In genomic region chr14:23517650-23518329, GRCh38 we compare ENCODE assay signal across 21 cellular contexts. TPM values are rescaled to one million over a fixed set of nuclear protein-coding genes. Genes with fewer than 3 reads are reported as not detected.
DNase-seq lines count a peak whose midpoint lies in the region; ATAC-seq, FAIRE-seq and TF ChIP-seq lines count a peak whose summit lies in the region.
"Had no signal": no experiment of that assay in that cellular context is flagged by ENCODE, and none has a peak within 500 bp of the region (broad histone marks: within the 10 kb centered on the region; RNA-seq: fewer than 3 reads in every experiment).

No MANE protein-coding gene starts in this region.

- no peak overlapping the region for H3K4me3 ChIP-seq in GM23338
- no peak overlapping the region for H3K4me3 ChIP-seq in neural progenitor cell
- H3K4me3 ChIP-seq: SK-N-MC had no signal

- peak; percentile 47 to 54 for TF ChIP-seq CTCF in GM23338 (conservative IDR thresholded peaks at IDR 0.05; ENCODE audit: low read depth in 2 of 2)
- peak in 1 of 2 experiments; percentile 26 for TF ChIP-seq CTCF in brain (conservative IDR thresholded peaks at IDR 0.05)
- peak; percentile 37 for TF ChIP-seq CTCF in neural progenitor cell (IDR thresholded peaks at IDR 0.05)

- H3K4me2 ChIP-seq in GM23338 (peak overlapping the region; percentile 11; the same call in 1 of the 2 replicates), neural progenitor cell (peak overlapping the region; percentile 47)

- H3K36me3 Mint-ChIP-seq in GM23338 (ENCODE audit: low read depth) (peaks cover 17% of the 10 kb centered on the region), brain (peaks cover 9% of the 10 kb centered on the region), neural progenitor cell (peaks cover 2% of the 10 kb centered on the region)

- H3K4me3 Mint-ChIP-seq in GM23338 = no peak overlapping the region
- peak overlapping the region in 4 of 5 experiments; percentile 55 to 91 (median 74) for H3K4me3 Mint-ChIP-seq in brain
- H3K4me3 Mint-ChIP-seq in neural progenitor cell = no peak overlapping the region
- H3K4me3 Mint-ChIP-seq: B cell; CD4-positive, CD25-positive, alpha-beta regulatory T cell had no signal

- peak; percentile 36 for DNase-seq in NCI-H2227 treated with DMSO at 0.1 percent for 48 hours (lab: John Stamatoyannopoulos, UW)
- no peak for DNase-seq in NCI-H2227 (lab: John Stamatoyannopoulos, UW; ENCODE audit: unreplicated experiment)
- DNase-seq in GM23338 (ENCODE audit: low spot score) = no peak
- DNase-seq in neural progenitor cell (ENCODE audit: low spot score) = peak; percentile 17
- DNase-seq in RCC 7860 (ENCODE audit: low spot score) = no peak
- no peak for DNase-seq in activated effector memory CD4-positive, alpha-beta T cell treated with anti-CD3 and anti-CD28 coated beads, Interleukin-2, amount 50 U/mL, for 16 hours
- DNase-seq: CD4-positive, CD25-positive, alpha-beta regulatory T cell; COR-L47; EL; IMR-90; NCI-H1048; NCI-H1436; NCI-H2081; NCI-H226; NK-92 treated with Interleukin-12 subunit alpha and Interleukin-12 subunit beta, amount 100 ng/mL, for 24 hours; Right ventricle myocardium superior had no signal

- ATAC-seq in GM23338 (peak; percentile 33), HG03457 (IDR thresholded peaks at IDR 0.05; ENCODE audit: unreplicated experiment) (no peak)

- H3K27ac Mint-ChIP-seq in GM23338 = no peak overlapping the region
- peak overlapping the region; percentile 19 to 99 (median 96) for H3K27ac Mint-ChIP-seq in brain
- H3K27ac Mint-ChIP-seq in neural progenitor cell = peak overlapping the region; percentile 3
- H3K27ac Mint-ChIP-seq: B cell; CD4-positive, CD25-positive, alpha-beta regulatory T cell had no signal

- H4K20me1 ChIP-seq in GM23338 (replicated peaks; ENCODE audit: insufficient read depth) (no peaks in the 10 kb centered on the region), neural progenitor cell (ENCODE audit: low read depth) (no peaks in the 10 kb centered on the region)

- no peaks in the 10 kb centered on the region for H3K9me3 Mint-ChIP-seq in GM23338
- H3K9me3 Mint-ChIP-seq in brain = peaks cover 0 to 3% (median 0%) of the 10 kb centered on the region in 5 experiments
- no peaks in the 10 kb centered on the region for H3K9me3 Mint-ChIP-seq in neural progenitor cell
- H3K9me3 Mint-ChIP-seq: CD4-positive, CD25-positive, alpha-beta regulatory T cell had no signal

- FAIRE-seq in RCC 7860 (lab: Jason Lieb, UNC) = no peak
- FAIRE-seq: GM12891 had no signal

- no peaks in the 10 kb centered on the region; the same call in 1 of the 2 replicates for H3F3A ChIP-seq in GM23338 (replicated peaks; ENCODE audit: low read depth)
- peaks cover 11% of the 10 kb centered on the region for H3F3A ChIP-seq in neural progenitor cell (ENCODE audit: low read depth)

- H3K9ac ChIP-seq in neural progenitor cell = no peak overlapping the region

- H3K27ac ChIP-seq in GM23338 (ENCODE audit: low read depth) (no peak overlapping the region), neural progenitor cell (no peak overlapping the region)
- H3K27ac ChIP-seq: SK-N-MC had no signal

- H3K27me3 Mint-ChIP-seq in GM23338 (ENCODE audit: insufficient read depth, low read depth, poor library complexity) = peaks cover 21% of the 10 kb centered on the region
- H3K27me3 Mint-ChIP-seq in brain = peaks cover 5% of the 10 kb centered on the region
- H3K27me3 Mint-ChIP-seq in neural progenitor cell (ENCODE audit: insufficient read depth, low read depth) = peaks cover 14% of the 10 kb centered on the region
- H3K27me3 Mint-ChIP-seq: B cell; CD4-positive, CD25-positive, alpha-beta regulatory T cell had no signal

- 0 out of 2 replicates have a peak, but pooled peaks cover 10% of the 10 kb centered on the region for H3K9me2 ChIP-seq in GM23338 (ENCODE audit: insufficient read depth)

- peaks cover 48% of the 10 kb centered on the region for H3K4me1 Mint-ChIP-seq in GM23338
- H3K4me1 Mint-ChIP-seq in brain = peaks cover 74% of the 10 kb centered on the region
- peaks cover 19% of the 10 kb centered on the region for H3K4me1 Mint-ChIP-seq in neural progenitor cell
- H3K4me1 Mint-ChIP-seq: B cell had no signal

- H3K4me1 ChIP-seq in GM23338 (ENCODE audit: insufficient read depth) (peaks cover 35% of the 10 kb centered on the region), neural progenitor cell (peaks cover 17% of the 10 kb centered on the region)

- no peaks in the 10 kb centered on the region for H3K79me2 ChIP-seq in GM23338 (replicated peaks; ENCODE audit: insufficient read depth)
- H3K79me2 ChIP-seq in neural progenitor cell (ENCODE audit: low read depth) = no peaks in the 10 kb centered on the region

- no peaks in the 10 kb centered on the region for H3K27me3 ChIP-seq in GM23338 (ENCODE audit: insufficient read depth)
- no peaks in the 10 kb centered on the region for H3K27me3 ChIP-seq in neural progenitor cell

- H3K36me3 ChIP-seq in GM23338 (ENCODE audit: insufficient read depth) (no peaks in the 10 kb centered on the region), neural progenitor cell (no peaks in the 10 kb centered on the region)

- no peak overlapping the region for H2AFZ ChIP-seq in GM23338
- no peak overlapping the region for H2AFZ ChIP-seq in neural progenitor cell (replicated peaks)

- H3K9me3 ChIP-seq in neural progenitor cell (ENCODE audit: low read depth) = no peaks in the 10 kb centered on the region

TF ChIP-seq in GM23338, 12 proteins besides CTCF, POLR2A, EP300 and RAD21 (continues in another document):
- TF ChIP-seq POLR2AphosphoS5 (IDR thresholded peaks at IDR 0.05; ENCODE audit: low read depth) = no peak
- TF ChIP-seq REST (IDR thresholded peaks at IDR 0.05; ENCODE audit: unreplicated experiment) = no peak
- TF ChIP-seq NANOG (IDR thresholded peaks at IDR 0.05; ENCODE audit: borderline replicate concordance) = no peak
- no peak for TF ChIP-seq ZNF114 (CRISPR knock-in tag; IDR thresholded peaks at IDR 0.05)
- no peak for TF ChIP-seq STAT1 (IDR thresholded peaks at IDR 0.05; ENCODE audit: unreplicated experiment)
- no peak for TF ChIP-seq EZH2 (IDR thresholded peaks at IDR 0.05; ENCODE audit: low read depth, unreplicated experiment)

RNA-seq across cellular contexts. Expression of gene ZFHX2, which starts 33.8 kb away (rescaled TPM):
- total RNA-seq in GM23338 (2014; rRNA removed; shearing (Covaris generic)) = 9.9 and 11.6 TPM in 2 replicates
- polyA plus RNA-seq in GM23338 (2016; fragmentation: Nextera tagmentation; extraction: Ambion mirVana) (18.5 and 22.4 TPM in 2 replicates), brain (ENCODE audit: insufficient read depth, low read depth, low replicate concordance) (6.5 TPM)
- total RNA-seq in neural progenitor cell (ENCODE audit: low replicate concordance) = 0.90 and 2.2 TPM in 2 replicates
- polyA plus RNA-seq: CD4-positive, CD25-positive, alpha-beta regulatory T cell had no signal

RNA-seq across cellular contexts. Expression of gene THTPA, which starts 38.3 kb away (rescaled TPM):
- 15.0 and 21.3 TPM in 2 replicates for total RNA-seq in GM23338 (2014; rRNA removed; shearing (Covaris generic))
- polyA plus RNA-seq in GM23338 (2016; fragmentation: Nextera tagmentation; extraction: Ambion mirVana) = 6.3 and 8.6 TPM in 2 replicates
- polyA plus RNA-seq in brain (ENCODE audit: insufficient read depth, low read depth, low replicate concordance) = 48.6 TPM
- 7.7 and 17.0 TPM in 2 replicates for total RNA-seq in neural progenitor cell (ENCODE audit: low replicate concordance)

RNA-seq across cellular contexts. Expression of gene NGDN, which starts 48.3 kb away (rescaled TPM):
- 48.6 and 67.1 TPM in 2 replicates for total RNA-seq in GM23338 (2014; rRNA removed; shearing (Covaris generic))
- polyA plus RNA-seq in GM23338 (2016; fragmentation: Nextera tagmentation; extraction: Ambion mirVana) = 81.6 and 90.8 TPM in 2 replicates
- 32.0 TPM for polyA plus RNA-seq in brain (ENCODE audit: insufficient read depth, low read depth, low replicate concordance)
- 51.1 and 60.1 TPM in 2 replicates for total RNA-seq in neural progenitor cell (ENCODE audit: low replicate concordance)

RNA-seq across cellular contexts. Expression of gene AP1G2, which starts 49.8 kb away (rescaled TPM):
- 63.5 and 70.8 TPM in 2 replicates for total RNA-seq in GM23338 (2014; rRNA removed; shearing (Covaris generic))
- polyA plus RNA-seq in GM23338 (2016; fragmentation: Nextera tagmentation; extraction: Ambion mirVana) (53.7 and 55.3 TPM in 2 replicates), brain (ENCODE audit: insufficient read depth, low read depth, low replicate concordance) (28.9 TPM)
- 65.4 and 126 TPM in 2 replicates for total RNA-seq in neural progenitor cell (ENCODE audit: low replicate concordance)

Comparison
In these comparisons a context has a peak if more than half of its experiments do, and no peak if none do; other contexts are left out.
1. DNase-seq: peak in NCI-H2227 treated with DMSO at 0.1 percent for 48 hours (single experiment) and neural progenitor cell (single experiment); none in NCI-H2227 (single experiment), GM23338 (single experiment), RCC 7860 (single experiment) and activated effector memory CD4-positive, alpha-beta T cell treated with anti-CD3 and anti-CD28 coated beads, Interleukin-2, amount 50 U/mL, for 16 hours (single experiment).
2. H3K4me3 Mint-ChIP-seq: peak in brain (4 of 5); none in GM23338 (single experiment) and neural progenitor cell (single experiment).